14 cellular contexts compared by ENCODE assay signal in genomic region chr20:53599039-53599362, GRCh38. TPM values are rescaled to one million over a fixed set of nuclear protein-coding genes. Genes with fewer than 3 reads are reported as not detected.
A peak's percentile ranks its signal among the peaks of the same experiment; 100 is the strongest.
DNase-seq lines count a peak whose midpoint lies in the region; ATAC-seq, FAIRE-seq and TF ChIP-seq lines count a peak whose summit lies in the region.
"Had no signal": no experiment of that assay in that cellular context is flagged by ENCODE, and none has a peak within 500 bp of the region (broad histone marks: within the 10 kb centered on the region; RNA-seq: fewer than 3 reads in every experiment).

No MANE protein-coding gene starts in this region.

- no peak overlapping the region for H2BK5ac ChIP-seq in H1 (ENCODE audit: low read depth, low read length)
- H2BK5ac ChIP-seq in trophoblast cell (ENCODE audit: low read depth, low read length, poor library complexity), result no peak overlapping the region

- peak overlapping the region; percentile 4; the same call in 1 of the 2 replicates for H2BK12ac ChIP-seq in H1 (ENCODE audit: low read depth, low read length)
- H2BK12ac ChIP-seq in trophoblast cell (ENCODE audit: low read length), result peak overlapping the region; percentile 29

- H4K91ac ChIP-seq in H1 (replicated peaks; ENCODE audit: insufficient read length, low read length) (no peak overlapping the region), trophoblast cell (ENCODE audit: low read depth, low read length) (peak overlapping the region; percentile 74)

- no peak overlapping the region for H4K8ac ChIP-seq in H1 (ENCODE audit: extremely low read depth, insufficient read depth, low read length)
- H4K8ac ChIP-seq in trophoblast cell (ENCODE audit: low read depth, low read length), result peak overlapping the region; percentile 70

- H3K27ac ChIP-seq in H1 (ENCODE audit: low read depth, low read length) (no peak overlapping the region), trophoblast cell (ENCODE audit: low read depth, low read length) (no peak overlapping the region)
- H3K27ac ChIP-seq: pancreas had no signal

- H3K9me3 ChIP-seq in T-helper 17 cell (ENCODE audit: control insufficient read depth, low read length, poor library complexity, severe bottlenecking), result no peaks in the 10 kb centered on the region
- no peaks in the 10 kb centered on the region for H3K9me3 ChIP-seq in H1 (ENCODE audit: insufficient read depth in 2 of 2, low read depth in 1 of 2, low read length in 1 of 2)
- H3K9me3 ChIP-seq in trophoblast cell (ENCODE audit: insufficient read depth, low read depth, low read length), result no peaks in the 10 kb centered on the region
- no peaks in the 10 kb centered on the region for H3K9me3 ChIP-seq in Caco-2
- H3K9me3 ChIP-seq: pancreas had no signal

- peaks cover 67% of the 10 kb centered on the region for H3K4me1 Mint-ChIP-seq in activated CD4-positive, alpha-beta T cell treated with anti-CD3 and anti-CD28 coated beads, Interleukin-2, amount 10 ng/mL, durations not matched to agents 7 days and 5 days
- H3K4me1 Mint-ChIP-seq in T-helper 17 cell (peaks cover 50% of the 10 kb centered on the region), Caco-2 (ENCODE audit: low read depth, unreplicated experiment) (peaks cover 28% of the 10 kb centered on the region)

- intact Hi-C loops in Caco-2 (cut with micrococcal nuclease; ENCODE audit: unreplicated experiment), result no loop called here

- no peak overlapping the region for H3K23ac ChIP-seq in H1 (ENCODE audit: insufficient read length)
- no peak overlapping the region for H3K23ac ChIP-seq in trophoblast cell (ENCODE audit: low read length)

- no peak overlapping the region for H2BK120ac ChIP-seq in H1 (replicated peaks; ENCODE audit: low read depth, low read length)
- no peak overlapping the region for H2BK120ac ChIP-seq in trophoblast cell (ENCODE audit: insufficient read depth, low read length, poor library complexity)

- H3K14ac ChIP-seq in H1 (ENCODE audit: insufficient read length) (no peak overlapping the region), trophoblast cell (ENCODE audit: low read length) (peak overlapping the region; percentile 91)

- H4K20me1 ChIP-seq in H1 (replicated peaks in 1 of 2; ENCODE audit: control insufficient read depth in 1 of 2, insufficient read depth in 2 of 2, low read length in 2 of 2), result no peaks in the 10 kb centered on the region

- H4K12ac ChIP-seq in trophoblast cell (ENCODE audit: low read depth, low read length), result no peak overlapping the region

- no peaks in the 10 kb centered on the region for H3K27me3 ChIP-seq in H1 (replicated peaks in 1 of 4; ENCODE audit: control insufficient read depth in 3 of 4, extremely low read depth in 1 of 4, insufficient read depth in 3 of 4, low read length in 3 of 4)
- H3K27me3 ChIP-seq in trophoblast cell (ENCODE audit: insufficient read depth, low read length), result no peaks in the 10 kb centered on the region
- H3K27me3 ChIP-seq in Caco-2 (replicated peaks; ENCODE audit: control insufficient read depth, insufficient read depth, low read length), result no peaks in the 10 kb centered on the region
- H3K27me3 ChIP-seq: pancreas had no signal

- no peak overlapping the region for H3K4me2 ChIP-seq in H1 (ENCODE audit: insufficient read depth in 1 of 2, low read depth in 2 of 2, low read length in 2 of 2)
- H3K4me2 ChIP-seq in trophoblast cell (ENCODE audit: low read length), result no peak overlapping the region

- no peaks in the 10 kb centered on the region for H3K36me3 ChIP-seq in H1 (ENCODE audit: control insufficient read depth in 2 of 4, insufficient read depth in 4 of 4, low read length in 3 of 4)
- no peaks in the 10 kb centered on the region for H3K36me3 ChIP-seq in trophoblast cell (ENCODE audit: control insufficient read depth in 1 of 2, insufficient read depth in 2 of 2, low read length in 2 of 2)
- H3K36me3 ChIP-seq in Caco-2 (ENCODE audit: control insufficient read depth, insufficient read depth, low read length), result no peaks in the 10 kb centered on the region
- H3K36me3 ChIP-seq: pancreas had no signal

- peak overlapping the region; percentile 81 for H3K27ac Mint-ChIP-seq in activated CD4-positive, alpha-beta T cell treated with anti-CD3 and anti-CD28 coated beads, Interleukin-2, amount 10 ng/mL, durations not matched to agents 7 days and 5 days
- H3K27ac Mint-ChIP-seq in T-helper 17 cell, result peak overlapping the region; percentile 93
- H3K27ac Mint-ChIP-seq in Caco-2 (ENCODE audit: unreplicated experiment), result no peak overlapping the region

- no peak for TF ChIP-seq POLR2A in H1 (IDR thresholded peaks at IDR 0.05; ENCODE audit: control extremely low read depth in 1 of 2, low read depth in 2 of 2, low read length in 2 of 2)

- H3K4me1 ChIP-seq in H1 (replicated peaks in 1 of 4; ENCODE audit: control insufficient read depth in 3 of 4, insufficient read depth in 4 of 4, low read length in 3 of 4) (peaks cover 3 to 19% (median 10%) of the 10 kb centered on the region in 4 experiments), trophoblast cell (ENCODE audit: control insufficient read depth in 1 of 2, insufficient read depth in 2 of 2, low read length in 2 of 2) (peaks cover 9 to 13% of the 10 kb centered on the region in 2 experiments), Caco-2 (peaks cover 20% of the 10 kb centered on the region)

- no peak for DNase-seq in activated CD4-positive, alpha-beta T cell treated with anti-CD3 and anti-CD28 coated beads, Interleukin-2, amount 10 ng/mL, durations not matched to agents 7 days and 5 days
- no peak for DNase-seq in activated CD4-positive, alpha-beta T cell treated with anti-CD3 and anti-CD28 coated beads, Interleukin-2, amount 50 U/mL, for 4 hours
- no peak for DNase-seq in T-helper 17 cell
- no peak for DNase-seq in H1 (ENCODE audit: low read depth in 1 of 2, low spot score in 2 of 2)
- DNase-seq in trophoblast cell, result no peak
- no peak for DNase-seq in Caco-2
- no peak for DNase-seq in OCI-M2 (lab: John Stamatoyannopoulos, UW; ENCODE audit: unreplicated experiment)
- DNase-seq: ACHN; activated CD4-positive, alpha-beta T cell treated with anti-CD3 and anti-CD28 coated beads, Interleukin-2, amount 50 U/mL, for 1 hour; DMS53; NCI-H1092 treated with DMSO at 0.1 percent for 48 hours; NCI-H226 had no signal

- H3K27me3 Mint-ChIP-seq in activated CD4-positive, alpha-beta T cell treated with anti-CD3 and anti-CD28 coated beads, Interleukin-2, amount 10 ng/mL, durations not matched to agents 7 days and 5 days, result no peaks in the 10 kb centered on the region
- no peaks in the 10 kb centered on the region for H3K27me3 Mint-ChIP-seq in T-helper 17 cell
- H3K27me3 Mint-ChIP-seq in Caco-2 (ENCODE audit: insufficient read depth, unreplicated experiment), result no peaks in the 10 kb centered on the region

- no peaks in the 10 kb centered on the region for H3K23me2 ChIP-seq in H1 (ENCODE audit: low read depth, low read length)

- H3K79me1 ChIP-seq in H1 (ENCODE audit: low read depth, low read length), result no peaks in the 10 kb centered on the region
- peaks cover 7% of the 10 kb centered on the region for H3K79me1 ChIP-seq in trophoblast cell (ENCODE audit: low read length)

- no peak for ATAC-seq in T-helper 17 cell
- ATAC-seq in GM19455 (IDR thresholded peaks at IDR 0.05; ENCODE audit: unreplicated experiment), result no peak
- ATAC-seq: pancreas had no signal

- H3K9ac ChIP-seq in H1 (replicated peaks in 1 of 4; ENCODE audit: extremely low read depth in 1 of 4, low read depth in 3 of 4, low read length in 3 of 4) (no peak overlapping the region), trophoblast cell (ENCODE audit: low read length) (no peak overlapping the region)

- no peak overlapping the region for H3K4me3 ChIP-seq in H1 (ENCODE audit: extremely low read depth in 1 of 4, insufficient read depth in 2 of 4, low read depth in 3 of 4, low read length in 4 of 4)
- no peak overlapping the region for H3K4me3 ChIP-seq in trophoblast cell (ENCODE audit: low read depth, low read length)
- H3K4me3 ChIP-seq in Caco-2 (ENCODE audit: low read depth, low read length), result no peak overlapping the region
- H3K4me3 ChIP-seq: pancreas had no signal

- no peak overlapping the region for H3K56ac ChIP-seq in H1 (replicated peaks; ENCODE audit: insufficient read length, low read depth, low read length)

- TF ChIP-seq CTCF in H1 (IDR thresholded peaks at IDR 0.05; ENCODE audit: control extremely low read depth in 1 of 3, insufficient read depth in 1 of 3, low read depth in 1 of 3, low read length in 3 of 3) (no peak), Caco-2 (IDR thresholded peaks at IDR 0.05; ENCODE audit: insufficient read depth in 1 of 2, low read depth in 1 of 2, low read length in 1 of 2, severe bottlenecking in 1 of 2, unreplicated experiment in 1 of 2) (no peak)

- peak overlapping the region; percentile 3; the same call in 1 of the 2 replicates for H2BK15ac ChIP-seq in H1 (ENCODE audit: low read length)

- WGBS in H1 (ENCODE audit: extremely low coverage in 1 of 2, insufficient coverage in 1 of 2, insufficient read length in 1 of 2, insufficient replicate concordance in 2 of 2, low coverage in 1 of 2, low lambda C conversion rate in 2 of 2, missing lambda C conversion rate in 1 of 2), 2 experiments, result 86% methylated on average over 2 of the region's 2 CpGs; no CpG with 5 or more reads in 1 of the 2 experiments
- no CpG with 5 or more reads among the region's 2 CpGs for WGBS in trophoblast cell (ENCODE audit: extremely low coverage, insufficient coverage, insufficient read length)

- CTCF ChIA-PET in activated CD4-positive, alpha-beta T cell treated with anti-CD3 and anti-CD28 coated beads, Interleukin-2, amount 10 ng/mL, durations not matched to agents 7 days and 5 days (lab: Charles Lee), result interaction anchor here (1.6 to 2.5 kb wide), 3 partner anchors 9 to 317 kb away, joined by 4 to 7 read pairs (median 4); no protein-coding TSS in a partner anchor
- CTCF ChIA-PET in H1 (lab: Charles Lee; ENCODE audit: partially characterized antibody) (interaction anchor here (1.1 to 1.5 kb wide), 2 partner anchors 24 to 317 kb away, joined by 3 to 4 read pairs; no protein-coding TSS in a partner anchor), Caco-2 (lab: Charles Lee) (interaction anchor here (1.5 kb wide), 1 partner anchor 15 kb away, joined by 5 read pairs; no protein-coding TSS in a partner anchor)

- H2AFZ ChIP-seq in H1 (ENCODE audit: low read length) (no peak overlapping the region), trophoblast cell (ENCODE audit: insufficient read depth, low read length, poor library complexity) (no peak overlapping the region)

- no peak overlapping the region; the same call in 1 of the 2 replicates for H2AK5ac ChIP-seq in H1 (ENCODE audit: low read depth, low read length)
- no peak overlapping the region for H2AK5ac ChIP-seq in trophoblast cell (ENCODE audit: low read length)

- TF ChIP-seq EP300 in H1 (IDR thresholded peaks at IDR 0.05; ENCODE audit: borderline replicate concordance in 1 of 2, low read depth in 2 of 2, low read length in 2 of 2), result no peak

- H3K18ac ChIP-seq in H1 (ENCODE audit: extremely low read depth, low read length), result no peak overlapping the region
- H3K18ac ChIP-seq in trophoblast cell (ENCODE audit: low read length), result no peak overlapping the region

- no peaks in the 10 kb centered on the region for H3K9me3 Mint-ChIP-seq in activated CD4-positive, alpha-beta T cell treated with anti-CD3 and anti-CD28 coated beads, Interleukin-2, amount 10 ng/mL, durations not matched to agents 7 days and 5 days
- H3K9me3 Mint-ChIP-seq in Caco-2 (ENCODE audit: unreplicated experiment), result no peaks in the 10 kb centered on the region

- H3K4ac ChIP-seq in H1 (replicated peaks; ENCODE audit: insufficient read length, low read depth, low read length) (no peak overlapping the region), trophoblast cell (ENCODE audit: low read depth, low read length) (no peak overlapping the region)

- 0 out of 2 replicates have a peak overlapping the region, but pooled peaks have one; percentile 77 for H2BK20ac ChIP-seq in H1 (ENCODE audit: low read length)

- H3K36me3 Mint-ChIP-seq in activated CD4-positive, alpha-beta T cell treated with anti-CD3 and anti-CD28 coated beads, Interleukin-2, amount 10 ng/mL, durations not matched to agents 7 days and 5 days (ENCODE audit: low read depth), result peaks cover 50% of the 10 kb centered on the region
- H3K36me3 Mint-ChIP-seq in T-helper 17 cell (ENCODE audit: low read depth), result peaks cover 5% of the 10 kb centered on the region
- no peaks in the 10 kb centered on the region for H3K36me3 Mint-ChIP-seq in Caco-2 (ENCODE audit: insufficient read depth, unreplicated experiment)

- no peak for FAIRE-seq in H1 (lab: Jason Lieb, UNC)
- FAIRE-seq: pancreas had no signal

- H3K79me2 ChIP-seq in H1 (ENCODE audit: control insufficient read depth in 1 of 2, insufficient read depth in 2 of 2, low read length in 2 of 2) (no peaks in the 10 kb centered on the region), trophoblast cell (ENCODE audit: control insufficient read depth, insufficient read depth, low read length, poor library complexity) (no peaks in the 10 kb centered on the region)

- no peak overlapping the region for H4K5ac ChIP-seq in H1 (ENCODE audit: insufficient read length, low read depth, low read length)

- TF ChIP-seq RAD21 in H1 (IDR thresholded peaks at IDR 0.05 in 1 of 2, conservative IDR thresholded peaks at IDR 0.05 in 1 of 2; ENCODE audit: low read depth in 2 of 2, low read length in 2 of 2), result no peak

- BruUV-seq in Caco-2 (replicated peaks; lab: Mats Ljungman, UMichigan), result no TSS peak

- H3K4me3 Mint-ChIP-seq in activated CD4-positive, alpha-beta T cell treated with anti-CD3 and anti-CD28 coated beads, Interleukin-2, amount 10 ng/mL, durations not matched to agents 7 days and 5 days, result no peak overlapping the region
- H3K4me3 Mint-ChIP-seq in T-helper 17 cell (peak overlapping the region; percentile 31), Caco-2 (ENCODE audit: unreplicated experiment) (no peak overlapping the region)

- POLR2A ChIA-PET in activated CD4-positive, alpha-beta T cell treated with anti-CD3 and anti-CD28 coated beads, Interleukin-2, amount 10 ng/mL, durations not matched to agents 7 days and 5 days (lab: Charles Lee), result no interaction called here
- POLR2A ChIA-PET in H1 (lab: Charles Lee; ENCODE audit: partially characterized antibody) (interaction anchor here (1.3 kb wide), 1 partner anchor 140 kb away, joined by 3 read pairs; no protein-coding TSS in a partner anchor), Caco-2 (lab: Charles Lee) (no interaction called here)

RNA-seq across cellular contexts. Expression of gene ZNF217, which starts 5.4 kb away (rescaled TPM):
- 10 to 100 TPM; 97.5 to 99.7 TPM for total RNA-seq in activated CD4-positive, alpha-beta T cell treated with anti-CD3 and anti-CD28 coated beads, Interleukin-2, amount 10 ng/mL, durations not matched to agents 7 days and 5 days
- total RNA-seq in T-helper 17 cell (10 to 100 TPM; 70.4 to 72.8 TPM), Caco-2 (2022) (65.5 and 73.2 TPM in 2 replicates)
- 87.9 and 89.8 TPM in 2 replicates for total RNA-seq in H1 (2021; fragmentation: NEBNext Ultra II Directional; extraction: Animal tissue kit (Norgen Biotek cat#: 25700))
- 14.3 and 15.3 TPM in 2 replicates for polyA plus RNA-seq in H1 (2011; rRNA removed)
- polyA plus RNA-seq in H1 (2011; cell fraction: cytosol; rRNA removed), result 20.7 TPM
- 26.5 TPM for polyA plus RNA-seq in H1 (2011; cell fraction: nucleus; rRNA removed)
- polyA plus RNA-seq in H1 (2012, experiment 1 of 2), result 30.3 to 46.0 TPM (median 35.4 TPM) in 4 replicates
- 3.0 TPM for polyA plus RNA-seq in H1 (2012, experiment 2 of 2)
- polyA plus RNA-seq in H1 (2013, experiment 1 of 2), result 30.9 TPM
- 30.1 TPM for polyA plus RNA-seq in H1 (2013, experiment 2 of 2)
- polyA minus RNA-seq in H1 (2011; rRNA and poly(A)+ RNA removed), result 73.4 and 80.4 TPM in 2 replicates
- 52.0 TPM for polyA minus RNA-seq in H1 (2011; cell fraction: cytosol; rRNA and poly(A)+ RNA removed)
- 43.5 TPM for polyA minus RNA-seq in H1 (2011; cell fraction: nucleus; rRNA and poly(A)+ RNA removed)
- polyA plus RNA-seq in trophoblast cell (2013), result 45.3 and 46.1 TPM in 2 replicates
